1 cellular context compared by ENCODE assay signal in genomic region chr17:78622491-78623265, GRCh38.
TF ChIP-seq lines count a peak whose summit lies in the region.

No MANE protein-coding gene starts in this region.

TF ChIP-seq in GM23338, 12 proteins besides CTCF, POLR2A, EP300 and RAD21 (continued from another document):
- TF ChIP-seq EZH2 (IDR thresholded peaks at IDR 0.05; ENCODE audit: low read depth, unreplicated experiment) (no peak), POLR2AphosphoS5 (IDR thresholded peaks at IDR 0.05; ENCODE audit: low read depth) (no peak), ZNF331 (CRISPR knock-in tag; IDR thresholded peaks at IDR 0.05; ENCODE audit: low read depth) (no peak), CREB1 (CRISPR knock-in tag; IDR thresholded peaks at IDR 0.05; ENCODE audit: low read depth) (no peak), REST (IDR thresholded peaks at IDR 0.05; ENCODE audit: unreplicated experiment) (no peak), NANOG (IDR thresholded peaks at IDR 0.05; ENCODE audit: borderline replicate concordance) (no peak), ZNF114 (CRISPR knock-in tag; IDR thresholded peaks at IDR 0.05) (no peak), STAT1 (IDR thresholded peaks at IDR 0.05; ENCODE audit: unreplicated experiment) (no peak), EZH2phosphoT487 (IDR thresholded peaks at IDR 0.05; ENCODE audit: unreplicated experiment) (no peak)
- TF ChIP-seq, protein P1, sequence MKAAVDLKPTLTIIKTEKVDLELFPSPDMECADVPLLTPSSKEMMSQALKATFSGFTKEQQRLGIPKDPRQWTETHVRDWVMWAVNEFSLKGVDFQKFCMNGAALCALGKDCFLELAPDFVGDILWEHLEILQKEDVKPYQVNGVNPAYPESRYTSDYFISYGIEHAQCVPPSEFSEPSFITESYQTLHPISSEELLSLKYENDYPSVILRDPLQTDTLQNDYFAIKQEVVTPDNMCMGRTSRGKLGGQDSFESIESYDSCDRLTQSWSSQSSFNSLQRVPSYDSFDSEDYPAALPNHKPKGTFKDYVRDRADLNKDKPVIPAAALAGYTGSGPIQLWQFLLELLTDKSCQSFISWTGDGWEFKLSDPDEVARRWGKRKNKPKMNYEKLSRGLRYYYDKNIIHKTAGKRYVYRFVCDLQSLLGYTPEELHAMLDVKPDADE (IDR thresholded peaks at IDR 0.05) = no peak
- TF ChIP-seq, protein P2, sequence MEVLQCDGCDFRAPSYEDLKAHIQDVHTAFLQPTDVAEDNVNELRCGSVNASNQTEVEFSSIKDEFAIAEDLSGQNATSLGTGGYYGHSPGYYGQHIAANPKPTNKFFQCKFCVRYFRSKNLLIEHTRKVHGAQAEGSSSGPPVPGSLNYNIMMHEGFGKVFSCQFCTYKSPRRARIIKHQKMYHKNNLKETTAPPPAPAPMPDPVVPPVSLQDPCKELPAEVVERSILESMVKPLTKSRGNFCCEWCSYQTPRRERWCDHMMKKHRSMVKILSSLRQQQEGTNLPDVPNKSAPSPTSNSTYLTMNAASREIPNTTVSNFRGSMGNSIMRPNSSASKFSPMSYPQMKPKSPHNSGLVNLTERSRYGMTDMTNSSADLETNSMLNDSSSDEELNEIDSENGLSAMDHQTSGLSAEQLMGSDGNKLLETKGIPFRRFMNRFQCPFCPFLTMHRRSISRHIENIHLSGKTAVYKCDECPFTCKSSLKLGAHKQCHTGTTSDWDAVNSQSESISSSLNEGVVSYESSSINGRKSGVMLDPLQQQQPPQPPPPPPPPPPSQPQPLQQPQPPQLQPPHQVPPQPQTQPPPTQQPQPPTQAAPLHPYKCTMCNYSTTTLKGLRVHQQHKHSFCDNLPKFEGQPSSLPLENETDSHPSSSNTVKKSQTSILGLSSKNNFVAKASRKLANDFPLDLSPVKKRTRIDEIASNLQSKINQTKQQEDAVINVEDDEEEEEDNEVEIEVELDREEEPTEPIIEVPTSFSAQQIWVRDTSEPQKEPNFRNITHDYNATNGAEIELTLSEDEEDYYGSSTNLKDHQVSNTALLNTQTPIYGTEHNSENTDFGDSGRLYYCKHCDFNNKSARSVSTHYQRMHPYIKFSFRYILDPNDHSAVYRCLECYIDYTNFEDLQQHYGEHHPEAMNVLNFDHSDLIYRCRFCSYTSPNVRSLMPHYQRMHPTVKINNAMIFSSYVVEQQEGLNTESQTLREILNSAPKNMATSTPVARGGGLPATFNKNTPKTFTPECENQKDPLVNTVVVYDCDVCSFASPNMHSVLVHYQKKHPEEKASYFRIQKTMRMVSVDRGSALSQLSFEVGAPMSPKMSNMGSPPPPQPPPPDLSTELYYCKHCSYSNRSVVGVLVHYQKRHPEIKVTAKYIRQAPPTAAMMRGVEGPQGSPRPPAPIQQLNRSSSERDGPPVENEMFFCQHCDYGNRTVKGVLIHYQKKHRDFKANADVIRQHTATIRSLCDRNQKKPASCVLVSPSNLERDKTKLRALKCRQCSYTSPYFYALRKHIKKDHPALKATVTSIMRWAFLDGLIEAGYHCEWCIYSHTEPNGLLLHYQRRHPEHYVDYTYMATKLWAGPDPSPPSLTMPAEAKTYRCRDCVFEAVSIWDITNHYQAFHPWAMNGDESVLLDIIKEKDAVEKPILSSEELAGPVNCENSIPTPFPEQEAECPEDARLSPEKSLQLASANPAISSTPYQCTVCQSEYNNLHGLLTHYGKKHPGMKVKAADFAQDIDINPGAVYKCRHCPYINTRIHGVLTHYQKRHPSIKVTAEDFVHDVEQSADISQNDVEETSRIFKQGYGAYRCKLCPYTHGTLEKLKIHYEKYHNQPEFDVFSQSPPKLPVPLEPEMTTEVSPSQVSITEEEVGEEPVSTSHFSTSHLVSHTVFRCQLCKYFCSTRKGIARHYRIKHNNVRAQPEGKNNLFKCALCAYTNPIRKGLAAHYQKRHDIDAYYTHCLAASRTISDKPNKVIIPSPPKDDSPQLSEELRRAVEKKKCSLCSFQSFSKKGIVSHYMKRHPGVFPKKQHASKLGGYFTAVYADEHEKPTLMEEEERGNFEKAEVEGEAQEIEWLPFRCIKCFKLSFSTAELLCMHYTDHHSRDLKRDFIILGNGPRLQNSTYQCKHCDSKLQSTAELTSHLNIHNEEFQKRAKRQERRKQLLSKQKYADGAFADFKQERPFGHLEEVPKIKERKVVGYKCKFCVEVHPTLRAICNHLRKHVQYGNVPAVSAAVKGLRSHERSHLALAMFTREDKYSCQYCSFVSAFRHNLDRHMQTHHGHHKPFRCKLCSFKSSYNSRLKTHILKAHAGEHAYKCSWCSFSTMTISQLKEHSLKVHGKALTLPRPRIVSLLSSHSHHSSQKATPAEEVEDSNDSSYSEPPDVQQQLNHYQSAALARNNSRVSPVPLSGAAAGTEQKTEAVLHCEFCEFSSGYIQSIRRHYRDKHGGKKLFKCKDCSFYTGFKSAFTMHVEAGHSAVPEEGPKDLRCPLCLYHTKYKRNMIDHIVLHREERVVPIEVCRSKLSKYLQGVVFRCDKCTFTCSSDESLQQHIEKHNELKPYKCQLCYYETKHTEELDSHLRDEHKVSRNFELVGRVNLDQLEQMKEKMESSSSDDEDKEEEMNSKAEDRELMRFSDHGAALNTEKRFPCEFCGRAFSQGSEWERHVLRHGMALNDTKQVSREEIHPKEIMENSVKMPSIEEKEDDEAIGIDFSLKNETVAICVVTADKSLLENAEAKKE (CRISPR knock-in tag; IDR thresholded peaks at IDR 0.05) = no peak
